Comparison of ENCODE assay signal across 15 cellular contexts in the genomic region with DNA sequence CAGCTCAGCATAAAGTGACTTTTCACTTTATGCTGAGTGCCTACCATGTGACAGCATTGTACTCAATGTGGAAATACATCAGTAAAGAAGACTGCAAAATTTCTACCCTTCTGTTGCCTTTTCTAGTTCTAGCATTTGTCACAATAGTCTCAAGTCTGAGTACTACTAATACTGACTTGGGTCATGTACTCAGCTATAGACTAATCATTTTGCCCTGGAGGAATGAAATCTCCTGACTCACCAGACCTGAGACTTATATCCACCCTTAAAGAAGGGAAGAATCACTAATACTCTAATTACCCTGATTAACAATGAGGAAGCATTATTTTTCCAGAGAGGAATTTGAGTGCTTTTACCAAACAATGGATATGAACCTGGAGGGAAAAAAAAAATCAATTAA.
"Had no signal": no experiment of that assay in that cellular context is flagged by ENCODE, and none has a peak within 500 bp of the region (broad histone marks: within the 10 kb centered on the region; RNA-seq: fewer than 3 reads in every experiment).

No MANE protein-coding gene starts in this region.

- ATAC-seq: activated CD4-positive, alpha-beta T cell treated with anti-CD3 and anti-CD28 coated beads for 36 hours; heart right ventricle; left ventricle myocardium superior; stimulated activated naive B cell treated with anti-CD40 and anti-IgM and Interleukin-4, amounts not matched to agents 10 μg/mL and 1 μg/mL and 100 μg/mL, for 72 hours; WTC11 had no signal

- H3K36me3 Mint-ChIP-seq: activated CD4-positive, alpha-beta memory T cell treated with anti-CD3 and anti-CD28 coated beads for 36 hours; activated naive CD8-positive, alpha-beta T cell; stimulated activated naive B cell treated with anti-CD40 and anti-IgM and Interleukin-4, amounts not matched to agents 10 μg/mL and 1 μg/mL and 100 μg/mL, for 72 hours had no signal

- H3K4me3 ChIP-seq: heart right ventricle, thyroid gland had no signal

- H3K4me3 Mint-ChIP-seq: activated CD4-positive, alpha-beta memory T cell treated with anti-CD3 and anti-CD28 coated beads for 36 hours; activated CD4-positive, alpha-beta T cell treated with anti-CD3 and anti-CD28 coated beads for 36 hours; activated naive CD8-positive, alpha-beta T cell; activated T-helper 1 cell treated with anti-CD3 and anti-CD28 coated beads, Interleukin-12 subunit alpha, Interleukin-12 subunit beta, Interleukin-2, Interleukin-4 antibody, amounts not matched to agents 30 ng/mL and 10 ng/mL and 1 ng/mL, durations not matched to agents 14 hours and 24 hours and 36 hours; memory B cell; neural crest cell; stimulated activated naive B cell treated with anti-CD40 and anti-IgM and Interleukin-4, amounts not matched to agents 10 μg/mL and 1 μg/mL and 100 μg/mL, for 72 hours; T-helper 2 cell treated with Interferon-gamma antibody and Interleukin-4, amounts not matched to agents 5 μg/mL and 100 μg/mL, for 36 hours; WTC11 had no signal

- H3K27ac ChIP-seq: heart right ventricle, thyroid gland had no signal

- H3K9me3 Mint-ChIP-seq: activated T-helper 1 cell treated with anti-CD3 and anti-CD28 coated beads, Interleukin-12 subunit alpha, Interleukin-12 subunit beta, Interleukin-2, Interleukin-4 antibody, amounts not matched to agents 30 ng/mL and 10 ng/mL and 1 ng/mL, durations not matched to agents 14 hours and 24 hours and 36 hours; neural crest cell; stimulated activated naive B cell treated with anti-CD40 and anti-IgM and Interleukin-4, amounts not matched to agents 10 μg/mL and 1 μg/mL and 100 μg/mL, for 72 hours had no signal

- H3K27ac Mint-ChIP-seq: activated CD4-positive, alpha-beta memory T cell treated with anti-CD3 and anti-CD28 coated beads for 36 hours; activated CD4-positive, alpha-beta T cell treated with anti-CD3 and anti-CD28 coated beads for 36 hours; activated naive CD8-positive, alpha-beta T cell; activated T-helper 1 cell treated with anti-CD3 and anti-CD28 coated beads, Interleukin-12 subunit alpha, Interleukin-12 subunit beta, Interleukin-2, Interleukin-4 antibody, amounts not matched to agents 30 ng/mL and 10 ng/mL and 1 ng/mL, durations not matched to agents 14 hours and 24 hours and 36 hours; memory B cell; stimulated activated naive B cell treated with anti-CD40 and anti-IgM and Interleukin-4, amounts not matched to agents 10 μg/mL and 1 μg/mL and 100 μg/mL, for 72 hours; T-helper 2 cell treated with Interferon-gamma antibody and Interleukin-4, amounts not matched to agents 5 μg/mL and 100 μg/mL, for 36 hours; WTC11 had no signal

- H3K36me3 ChIP-seq: heart right ventricle, thyroid gland had no signal

- H3K27me3 Mint-ChIP-seq: activated CD4-positive, alpha-beta memory T cell treated with anti-CD3 and anti-CD28 coated beads for 36 hours; activated CD4-positive, alpha-beta T cell treated with anti-CD3 and anti-CD28 coated beads for 36 hours; activated naive CD8-positive, alpha-beta T cell; memory B cell; stimulated activated naive B cell treated with anti-CD40 and anti-IgM and Interleukin-4, amounts not matched to agents 10 μg/mL and 1 μg/mL and 100 μg/mL, for 72 hours had no signal

- H3K27me3 ChIP-seq: heart right ventricle, thyroid gland had no signal

- H3K4me1 Mint-ChIP-seq: activated CD4-positive, alpha-beta T cell treated with anti-CD3 and anti-CD28 coated beads for 36 hours; memory B cell; stimulated activated naive B cell treated with anti-CD40 and anti-IgM and Interleukin-4, amounts not matched to agents 10 μg/mL and 1 μg/mL and 100 μg/mL, for 72 hours had no signal

- H3K4me1 ChIP-seq: heart right ventricle, thyroid gland had no signal

- FAIRE-seq: TTC549 had no signal

- H3K9me3 ChIP-seq: thyroid gland had no signal

- DNase-seq: activated CD4-positive, alpha-beta memory T cell treated with anti-CD3 and anti-CD28 coated beads for 36 hours; activated CD4-positive, alpha-beta T cell treated with anti-CD3 and anti-CD28 coated beads for 36 hours; activated gamma-delta T cell treated with Interleukin-2 at 50 U/mL for 16 hours; activated T-cell treated with anti-CD3 and anti-CD28 coated beads for 4 hours; heart right ventricle; left ventricle myocardium superior; stimulated activated naive B cell treated with anti-CD40 and anti-IgM and Interleukin-4, amounts not matched to agents 10 μg/mL and 1 μg/mL and 100 μg/mL, for 72 hours; thyroid gland had no signal
